In the genomic region with DNA sequence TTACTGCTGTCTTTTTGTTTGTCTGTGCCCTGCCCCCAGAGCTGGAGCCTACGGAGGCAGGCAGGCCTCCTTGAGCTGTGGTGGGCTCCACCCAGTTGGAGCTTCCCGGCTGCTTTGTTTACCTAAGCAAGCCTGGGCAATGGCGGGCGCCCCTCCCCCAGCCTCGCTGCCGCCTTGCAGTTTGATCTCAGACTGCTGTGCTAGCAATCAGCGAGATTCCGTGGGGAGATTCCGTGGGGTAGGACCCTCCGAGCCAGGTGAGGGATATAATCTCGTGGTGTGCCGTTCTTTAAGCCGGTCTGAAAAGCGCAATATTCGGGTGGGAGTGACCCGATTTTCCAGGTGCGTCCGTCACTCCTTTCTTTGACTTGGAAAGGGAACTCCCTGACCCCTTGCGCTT, we compare ENCODE assay signal across 6 cellular contexts. TPM values are rescaled to one million over a fixed set of nuclear protein-coding genes. Genes with fewer than 3 reads are reported as not detected.
"Had no signal": no experiment of that assay in that cellular context is flagged by ENCODE, and none has a peak within 500 bp of the region (broad histone marks: within the 10 kb centered on the region; RNA-seq: fewer than 3 reads in every experiment).

No MANE protein-coding gene starts in this region.

RNA-seq across cellular contexts. Expression of a gene that starts 0.7 kb away (rescaled TPM):
- total RNA-seq: activated CD4-positive, alpha-beta memory T cell treated with anti-CD3 and anti-CD28 coated beads, Interleukin-2, amount 10 ng/mL, durations not matched to agents 7 days and 5 days; activated CD8-positive, alpha-beta memory T cell treated with anti-CD3 and anti-CD28 coated beads, Interleukin-2, amount 10 ng/mL, durations not matched to agents 7 days and 5 days; bronchial epithelial cell; NCI-H460; PC-3; Right ventricle myocardium superior had no signal
